1 cellular context compared by ENCODE assay signal in genomic region chr13:27034678-27035111, GRCh38.
TF ChIP-seq lines count a peak whose summit lies in the region.

No MANE protein-coding gene starts in this region.

TF ChIP-seq in K562, 482 proteins besides CTCF, POLR2A, EP300 and RAD21 (continued from another document):
- TF ChIP-seq ZNF398 (CRISPR knock-in tag; IDR thresholded peaks at IDR 0.05) (no peak), RBFOX2 (IDR thresholded peaks at IDR 0.05; ENCODE audit: low read depth, low read length) (no peak), HNRNPLL (IDR thresholded peaks at IDR 0.05; ENCODE audit: low read depth, low read length, poor library complexity, severe bottlenecking) (no peak), MYC (IDR thresholded peaks at IDR 0.05; ENCODE audit: low read depth, low read length) (no peak), MYC (CRISPR knock-in tag; IDR thresholded peaks at IDR 0.05; ENCODE audit: borderline replicate concordance, low read depth) (no peak), GABPA (tag; conservative IDR thresholded peaks at IDR 0.05; ENCODE audit: low read depth) (no peak), RERE (CRISPR knock-in tag; IDR thresholded peaks at IDR 0.05; ENCODE audit: borderline replicate concordance) (no peak), GABPB2 (CRISPR knock-in tag; conservative IDR thresholded peaks at IDR 0.05) (no peak), SOX6 (IDR thresholded peaks at IDR 0.05) (no peak), ZNF217 (CRISPR knock-in tag; IDR thresholded peaks at IDR 0.05) (no peak), TCF7 (IDR thresholded peaks at IDR 0.05; ENCODE audit: borderline replicate concordance) (no peak), ZBTB1 (CRISPR knock-in tag; IDR thresholded peaks at IDR 0.05; ENCODE audit: borderline replicate concordance, low read depth) (no peak), ZNF79 (CRISPR knock-in tag; IDR thresholded peaks at IDR 0.05; ENCODE audit: low read depth) (no peak)
